ENCODE assay signal across 8 cellular contexts in genomic region chr1:153963030-153963849, GRCh38. TPM values are rescaled to one million over a fixed set of nuclear protein-coding genes. Genes with fewer than 3 reads are reported as not detected.
A peak's percentile ranks its signal among the peaks of the same experiment; 100 is the strongest.
DNase-seq lines count a peak whose midpoint lies in the region; ATAC-seq, FAIRE-seq and TF ChIP-seq lines count a peak whose summit lies in the region.

Gene SLC39A1 (minus strand): TSS chr1:153963537. CDS start chr1:153962715, 822 bp downstream.

- 0 to 1% methylated on average over 49 to 54 of the region's 54 CpGs for WGBS in pancreas, 2 donors
- 0 to 1% methylated on average over 23 to 30 of the region's 54 CpGs for WGBS in thyroid gland, 2 donors

- H3K36me3 ChIP-seq in pancreas (peaks cover 0 to 7% (median 0%) of the 10 kb centered on the region in 3 donors), thyroid gland (peaks cover 0 to 9% of the 10 kb centered on the region in 2 donors)

- TF ChIP-seq CTCF in pancreas (IDR thresholded peaks at IDR 0.05) (no peak), thyroid gland (IDR thresholded peaks at IDR 0.05) (no peak)

- peak within 1 kb of the TSS; percentile 90 for H3K4me3 ChIP-seq in GM08714 (ENCODE audit: low read length)
- H3K4me3 ChIP-seq in pancreas, result peak within 1 kb of the TSS; percentile 76 to 88 (median 82)
- peak within 1 kb of the TSS; percentile 31 to 79 (median 59) for H3K4me3 ChIP-seq in thyroid gland (replicated peaks in 1 of 3)

- H3K27ac ChIP-seq in pancreas (peak within 1 kb of the TSS; percentile 83 to 97 (median 90)), thyroid gland (peak within 1 kb of the TSS; percentile 74 to 98 (median 94))

- H3K27me3 ChIP-seq in pancreas, result no peaks in the 10 kb centered on the region
- no peaks in the 10 kb centered on the region for H3K27me3 ChIP-seq in thyroid gland

- H3K9me3 ChIP-seq in pancreas (no peaks in the 10 kb centered on the region), thyroid gland (no peaks in the 10 kb centered on the region)

- intact Hi-C loops in Right ventricle myocardium inferior (cut with DNase I), result no loop called here
- intact Hi-C loops in pancreas (cut with DNase I), result no loop called here
- intact Hi-C loops in thyroid gland (cut with DNase I), result no loop called here

- H3K4me1 ChIP-seq in pancreas, result peaks cover 7 to 31% (median 10%) of the 10 kb centered on the region in 3 donors
- peaks cover 35 to 44% of the 10 kb centered on the region in 2 donors for H3K4me1 ChIP-seq in thyroid gland

- no peak for FAIRE-seq in pancreas (lab: Jason Lieb, UNC)

- TF ChIP-seq POLR2A in thyroid gland (IDR thresholded peaks at IDR 0.05), result peak; percentile 15 to 88

- peak; percentile 44 for ATAC-seq in HG02759 (IDR thresholded peaks at IDR 0.05; ENCODE audit: unreplicated experiment)
- ATAC-seq in Right ventricle myocardium inferior, result peak; percentile 82
- ATAC-seq in pancreas, result peak; percentile 75 to 87 (median 78)

- DNase-seq in NCI-H146 (lab: John Stamatoyannopoulos, UW), result peak; percentile 98
- peak; percentile 94 for DNase-seq in T follicular helper cell (ENCODE audit: low read depth)
- peak; percentile 85 for DNase-seq in activated naive CD8-positive, alpha-beta T cell treated with anti-CD3 and anti-CD28 coated beads, Interleukin-2, amount 50 U/mL, for 16 hours (ENCODE audit: low read depth, low spot score)
- DNase-seq in Right ventricle myocardium inferior (ENCODE audit: missing footprints), result peak; percentile 99
- DNase-seq in pancreas, result peak; percentile 98 to 100 (median 99)
- peak; percentile 99 to 100 for DNase-seq in thyroid gland

RNA-seq across cellular contexts. Expression of gene SLC39A1, which starts in this region (rescaled TPM):
- 48.9 TPM for total RNA-seq in Right ventricle myocardium inferior
- total RNA-seq in pancreas, result 10 to 100 TPM; 20.0 to 46.1 (median 27.0) TPM
- 10 to 100 TPM; 22.8 to 38.1 TPM for polyA plus RNA-seq in pancreas
- 100 to 1,000 TPM in 2 of 4 donors, 10 to 100 TPM in 2; 90.4 to 109 (median 99.5) TPM for total RNA-seq in thyroid gland

Comparison
In these comparisons a context has a peak if more than half of its experiments do, and no peak if none do; other contexts are left out.
1. Peak in every context shown above with its lines: DNase-seq, ATAC-seq, H3K4me3 ChIP-seq and H3K27ac ChIP-seq.